ENCODE assay signal across 9 cellular contexts in genomic region chr4:168630445-168631187, GRCh38.
DNase-seq lines count a peak whose midpoint lies in the region; ATAC-seq and TF ChIP-seq lines count a peak whose summit lies in the region.
"Had no signal": no experiment of that assay in that cellular context is flagged by ENCODE, and none has a peak within 500 bp of the region (broad histone marks: within the 10 kb centered on the region; RNA-seq: fewer than 3 reads in every experiment).

No MANE protein-coding gene starts in this region.

- H3K4me3 Mint-ChIP-seq in chondrocyte (ENCODE audit: unreplicated experiment): peak overlapping the region; percentile 88
- no peak overlapping the region for H3K4me3 Mint-ChIP-seq in activated CD4-positive, alpha-beta memory T cell treated with anti-CD3 and anti-CD28 coated beads for 36 hours
- H3K4me3 Mint-ChIP-seq: CD8-positive, alpha-beta T cell had no signal

- no peak for TF ChIP-seq POLR2A in heart left ventricle (IDR thresholded peaks at IDR 0.05)
- TF ChIP-seq POLR2A in uterus (IDR thresholded peaks at IDR 0.05): no peak

- no peaks in the 10 kb centered on the region for H3K9me3 Mint-ChIP-seq in chondrocyte (ENCODE audit: low read depth)
- H3K9me3 Mint-ChIP-seq in activated CD4-positive, alpha-beta memory T cell treated with anti-CD3 and anti-CD28 coated beads for 36 hours: no peaks in the 10 kb centered on the region
- H3K9me3 Mint-ChIP-seq: CD8-positive, alpha-beta T cell had no signal

- DNase-seq in heart left ventricle (no peak), cardiac septum (ENCODE audit: low spot score) (no peak), chondrocyte (ENCODE audit: low spot score) (no peak), lower lobe of right lung (no peak), uterus (no peak), activated gamma-delta T cell treated with Interleukin-2 at 50 U/mL for 16 hours (no peak)
- no peak for DNase-seq in stimulated activated CD4-positive, alpha-beta T cell treated with anti-CD3 and anti-CD28 coated beads, Interleukin-2, amount 100 ng/mL, for 48 hours
- no peak for DNase-seq in activated CD4-positive, alpha-beta memory T cell treated with anti-CD3 and anti-CD28 coated beads for 36 hours
- DNase-seq: CD8-positive, alpha-beta T cell had no signal

- intact Hi-C loops in heart left ventricle (cut with DNase I): loop anchor here in 5 of 10 donors (2.0 to 10.0 kb wide), 3 partner anchors 43 to 116 kb away; no protein-coding TSS in a partner anchor
- intact Hi-C loops in cardiac septum (cut with DNase I): loop anchor here (2.0 kb wide), 1 partner anchor 42 kb away; no protein-coding TSS in a partner anchor
- intact Hi-C loops in lower lobe of right lung (cut with DNase I): no loop called here
- intact Hi-C loops in uterus (cut with DNase I; ENCODE audit: low total_unique reads): loop anchor here (10.0 kb wide), 1 partner anchor 204 kb away; no protein-coding TSS in a partner anchor
- intact Hi-C loops in activated CD4-positive, alpha-beta memory T cell treated with anti-CD3 and anti-CD28 coated beads for 36 hours (cut with micrococcal nuclease): loop anchor here (5.0 kb wide), 1 partner anchor 118 kb away; no protein-coding TSS in a partner anchor

- peaks cover 0 to 45% (median 27%) of the 10 kb centered on the region in 12 donors for H3K4me1 ChIP-seq in heart left ventricle
- peaks cover 18% of the 10 kb centered on the region for H3K4me1 ChIP-seq in lower lobe of right lung
- peaks cover 0 to 5% of the 10 kb centered on the region in 2 donors for H3K4me1 ChIP-seq in uterus

- H3K27ac Mint-ChIP-seq in chondrocyte (ENCODE audit: unreplicated experiment): peak overlapping the region; percentile 96
- no peak overlapping the region for H3K27ac Mint-ChIP-seq in activated CD4-positive, alpha-beta memory T cell treated with anti-CD3 and anti-CD28 coated beads for 36 hours
- H3K27ac Mint-ChIP-seq: CD8-positive, alpha-beta T cell had no signal

- peak in 1 of 4 donors; percentile 52 for ATAC-seq in heart left ventricle
- ATAC-seq in lower lobe of right lung: no peak
- ATAC-seq: CD8-positive, alpha-beta T cell had no signal

- H3K27ac ChIP-seq in heart left ventricle: peak overlapping the region in 10 of 12 donors; percentile 47 to 87 (median 79)
- H3K27ac ChIP-seq in lower lobe of right lung: no peak overlapping the region
- peak overlapping the region; percentile 92 for H3K27ac ChIP-seq in uterus

- H3K9me3 ChIP-seq in heart left ventricle (no peaks in the 10 kb centered on the region), lower lobe of right lung (no peaks in the 10 kb centered on the region), uterus (no peaks in the 10 kb centered on the region)

- H3K4me1 Mint-ChIP-seq in chondrocyte (ENCODE audit: low read depth): peaks cover 40% of the 10 kb centered on the region
- H3K4me1 Mint-ChIP-seq in activated CD4-positive, alpha-beta memory T cell treated with anti-CD3 and anti-CD28 coated beads for 36 hours (ENCODE audit: low read depth): peaks cover 6% of the 10 kb centered on the region

- H3K27me3 ChIP-seq in heart left ventricle: peaks cover 0 to 30% (median 0%) of the 10 kb centered on the region in 9 donors
- no peaks in the 10 kb centered on the region for H3K27me3 ChIP-seq in lower lobe of right lung (ENCODE audit: low read depth)
- no peaks in the 10 kb centered on the region for H3K27me3 ChIP-seq in uterus

- POLR2A ChIA-PET in activated CD4-positive, alpha-beta memory T cell treated with anti-CD3 and anti-CD28 coated beads for 36 hours (lab: Charles Lee): no interaction called here

- H3K36me3 Mint-ChIP-seq in chondrocyte (ENCODE audit: low read depth): no peaks in the 10 kb centered on the region
- no peaks in the 10 kb centered on the region for H3K36me3 Mint-ChIP-seq in activated CD4-positive, alpha-beta memory T cell treated with anti-CD3 and anti-CD28 coated beads for 36 hours
- H3K36me3 Mint-ChIP-seq: CD8-positive, alpha-beta T cell had no signal

- no peaks in the 10 kb centered on the region for H3K36me3 ChIP-seq in heart left ventricle
- H3K36me3 ChIP-seq in lower lobe of right lung: no peaks in the 10 kb centered on the region
- H3K36me3 ChIP-seq in uterus: no peaks in the 10 kb centered on the region

- H3K27me3 Mint-ChIP-seq in chondrocyte (ENCODE audit: low read depth): no peaks in the 10 kb centered on the region
- peaks cover 44% of the 10 kb centered on the region for H3K27me3 Mint-ChIP-seq in activated CD4-positive, alpha-beta memory T cell treated with anti-CD3 and anti-CD28 coated beads for 36 hours

- TF ChIP-seq CTCF in heart left ventricle (IDR thresholded peaks at IDR 0.05): no peak
- no peak for TF ChIP-seq CTCF in chondrocyte (IDR thresholded peaks at IDR 0.05)
- no peak for TF ChIP-seq CTCF in lower lobe of right lung (IDR thresholded peaks at IDR 0.05)
- no peak for TF ChIP-seq CTCF in uterus (IDR thresholded peaks at IDR 0.05)

- WGBS in heart left ventricle, 4 donors: 73 to 79% (median 75%) methylated on average over 12 of the region's 12 CpGs

- H3K4me3 ChIP-seq in heart left ventricle (peak overlapping the region in 9 of 12 donors; percentile 52 to 75 (median 59)), lower lobe of right lung (peak overlapping the region; percentile 60), uterus (peak overlapping the region; percentile 54 to 68)

- CTCF ChIA-PET in activated CD4-positive, alpha-beta memory T cell treated with anti-CD3 and anti-CD28 coated beads for 36 hours (lab: Charles Lee): no interaction called here
